Comparison of ENCODE assay signal across 2 cellular contexts in genomic region chr22:20524004-20524481, GRCh38.
TF ChIP-seq lines count a peak whose summit lies in the region.

No MANE protein-coding gene starts in this region.

TF ChIP-seq in A549, 52 proteins besides CTCF, POLR2A, EP300 and RAD21 (continued from another document):
- TF ChIP-seq BCL3 (IDR thresholded peaks at IDR 0.05) (no peak), FOSB (CRISPR knock-in tag; IDR thresholded peaks at IDR 0.05) (no peak), MAFK (IDR thresholded peaks at IDR 0.05; ENCODE audit: partially characterized antibody) (no peak), ESRRA (IDR thresholded peaks at IDR 0.05; ENCODE audit: borderline replicate concordance, low read length) (no peak)
TF ChIP-seq in A549: peak in this region for 0.

TF ChIP-seq in GM23338, 12 proteins besides CTCF, POLR2A, EP300 and RAD21 (continued from another document):
- TF ChIP-seq REST (IDR thresholded peaks at IDR 0.05; ENCODE audit: unreplicated experiment) (no peak), ZNF462 (CRISPR knock-in tag; IDR thresholded peaks at IDR 0.05) (no peak), CREB1 (CRISPR knock-in tag; IDR thresholded peaks at IDR 0.05; ENCODE audit: low read depth) (no peak), ZNF331 (CRISPR knock-in tag; IDR thresholded peaks at IDR 0.05; ENCODE audit: low read depth) (no peak), STAT1 (IDR thresholded peaks at IDR 0.05; ENCODE audit: unreplicated experiment) (no peak), NANOG (IDR thresholded peaks at IDR 0.05; ENCODE audit: borderline replicate concordance) (no peak), ZNF114 (CRISPR knock-in tag; IDR thresholded peaks at IDR 0.05) (no peak), POLR2AphosphoS5 (IDR thresholded peaks at IDR 0.05; ENCODE audit: low read depth) (no peak), EZH2 (IDR thresholded peaks at IDR 0.05; ENCODE audit: low read depth, unreplicated experiment) (no peak), ETS1 (IDR thresholded peaks at IDR 0.05) (no peak)
